Comparison of ENCODE assay signal across 14 cellular contexts in genomic region chr14:56809262-56810215, GRCh38. TPM values are rescaled to one million over a fixed set of nuclear protein-coding genes. Genes with fewer than 3 reads are reported as not detected.
DNase-seq lines count a peak whose midpoint lies in the region; ATAC-seq and TF ChIP-seq lines count a peak whose summit lies in the region.
"Had no signal": no experiment of that assay in that cellular context is flagged by ENCODE, and none has a peak within 500 bp of the region (broad histone marks: within the 10 kb centered on the region; RNA-seq: fewer than 3 reads in every experiment).

No MANE protein-coding gene starts in this region.

- CTCF ChIA-PET in A673 (lab: Charles Lee), result no interaction called here

- no peak for TF ChIP-seq CTCF in A673 (conservative IDR thresholded peaks at IDR 0.05; ENCODE audit: low read depth, low read length)
- TF ChIP-seq CTCF in GM13977 (IDR thresholded peaks at IDR 0.05; ENCODE audit: extremely low read depth, insufficient read depth, missing control alignments), result no peak

- H3K36me3 ChIP-seq in A673 (ENCODE audit: insufficient read depth, low read length, poor library complexity, severe bottlenecking) (peaks cover 54% of the 10 kb centered on the region), H7 (replicated peaks; ENCODE audit: control insufficient read depth, insufficient read depth, low read length) (no peaks in the 10 kb centered on the region)
- H3K36me3 ChIP-seq: BLaER1 treated with 17β-estradiol and CSF1 and Interleukin-3, amounts not matched to agents 10 nM and 100 nM had no signal

- DNase-seq in A673 (ENCODE audit: low spot score) (peak; percentile 31), H7 (peak; percentile 69), cerebellum (ENCODE audit: low spot score) (peak; percentile 31), NCI-H1694 (lab: John Stamatoyannopoulos, UW) (no peak), erythroblast (lab: John Stamatoyannopoulos, UW) (no peak), GM13977 (ENCODE audit: low spot score) (no peak), GDM1 (lab: John Stamatoyannopoulos, UW) (no peak)
- DNase-seq in naive thymus-derived CD8-positive, alpha-beta T cell, result no peak
- DNase-seq: NCI-H1417, NCI-H510A treated with DMSO at 0.1 percent for 48 hours had no signal

- no peaks in the 10 kb centered on the region for H3K4me1 ChIP-seq in A673 (ENCODE audit: insufficient read depth, low read length, poor library complexity, severe bottlenecking)

- peaks cover 12 to 51% (median 33%) of the 10 kb centered on the region in 4 donors for H3K4me1 Mint-ChIP-seq in naive thymus-derived CD8-positive, alpha-beta T cell

- H3K27me3 ChIP-seq in A673 (replicated peaks; ENCODE audit: insufficient read depth, low read depth, low read length, poor library complexity) (no peaks in the 10 kb centered on the region), H7 (ENCODE audit: control insufficient read depth, insufficient read depth, low read length) (peaks cover 78% of the 10 kb centered on the region)

- peak overlapping the region; percentile 95 for H3K27ac ChIP-seq in A673 (ENCODE audit: low read depth, low read length, poor library complexity, severe bottlenecking)
- H3K27ac ChIP-seq: BLaER1 treated with 17β-estradiol and CSF1 and Interleukin-3, amounts not matched to agents 10 nM and 100 nM had no signal

- H3K36me3 Mint-ChIP-seq in naive thymus-derived CD8-positive, alpha-beta T cell, result peaks cover 3 to 32% (median 10%) of the 10 kb centered on the region in 3 donors
- H3K36me3 Mint-ChIP-seq: mesothelial cell of epicardium had no signal

- no peaks in the 10 kb centered on the region for H3K9me3 ChIP-seq in A673 (ENCODE audit: low read depth, low read length, poor library complexity, severe bottlenecking)

- POLR2A ChIA-PET in A673 (lab: Charles Lee; ENCODE audit: low non-redundant PET), result interaction anchor here (0.7 to 0.8 kb wide), 2 partner anchors 11 to 13 kb away, joined by 3 to 6 read pairs; no protein-coding TSS in a partner anchor
- POLR2A ChIA-PET in naive thymus-derived CD8-positive, alpha-beta T cell (lab: Charles Lee), result no interaction called here

- no peak for TF ChIP-seq POLR2A in erythroblast (IDR thresholded peaks at IDR 0.05; ENCODE audit: low read length)

- peak overlapping the region in 2 of 10 donors; percentile 36 to 48 for H3K27ac Mint-ChIP-seq in naive thymus-derived CD8-positive, alpha-beta T cell
- H3K27ac Mint-ChIP-seq: mesothelial cell of epicardium had no signal

- ATAC-seq in naive thymus-derived CD8-positive, alpha-beta T cell, result no peak

- peaks cover 61 to 90% (median 76%) of the 10 kb centered on the region in 5 donors for H3K27me3 Mint-ChIP-seq in naive thymus-derived CD8-positive, alpha-beta T cell

- H3K9me3 Mint-ChIP-seq in naive thymus-derived CD8-positive, alpha-beta T cell, result peaks cover 0 to 41% (median 20%) of the 10 kb centered on the region in 9 donors
- H3K9me3 Mint-ChIP-seq: mesothelial cell of epicardium had no signal

- in situ Hi-C loops in GM13977 (cut with MboI; ENCODE audit: low pct_unique_long_range_greater_than_20kb, low sequenced_read_pairs, unreplicated experiment), result no loop called here

- peak overlapping the region in 7 of 10 donors; percentile 15 to 60 (median 46) for H3K4me3 Mint-ChIP-seq in naive thymus-derived CD8-positive, alpha-beta T cell
- H3K4me3 Mint-ChIP-seq: mesothelial cell of epicardium had no signal

- TSS peak; percentile 54 for BruUV-seq in A673 (replicated peaks; lab: Mats Ljungman, UMichigan)

- intact Hi-C loops in A673 (cut with micrococcal nuclease; ENCODE audit: unreplicated experiment), result loop anchor here (5.0 to 10.0 kb wide), 5 partner anchors 145 to 378 kb away; no protein-coding TSS in a partner anchor

- H3K4me3 ChIP-seq in A673 (ENCODE audit: low read depth, low read length, poor library complexity, severe bottlenecking), result peak overlapping the region; percentile 71
- H3K4me3 ChIP-seq in H7 (ENCODE audit: insufficient read depth, low read depth, low read length), result peak overlapping the region; percentile 52
- H3K4me3 ChIP-seq: BLaER1 treated with 17β-estradiol and CSF1 and Interleukin-3, amounts not matched to agents 10 nM and 100 nM had no signal

RNA-seq across cellular contexts. Expression of gene OTX2, which starts 0.7 kb away (rescaled TPM):
- total RNA-seq in A673 (2021) (129 and 147 TPM in 2 replicates), cerebellum (24.6 TPM)
- 85.8 and 148 TPM in 2 replicates for total RNA-seq in H7 (2014; rRNA removed; shearing (Covaris generic))
- not detected for total RNA-seq in naive thymus-derived CD8-positive, alpha-beta T cell
- polyA plus RNA-seq in naive thymus-derived CD8-positive, alpha-beta T cell, result not detected
- total RNA-seq: renal cortical epithelial cell, subcutaneous adipose tissue had no signal

Comparison
In these comparisons a context has a peak if more than half of its experiments do, and no peak if none do; other contexts are left out.
1. DNase-seq: peak in A673 (single experiment), H7 (single experiment) and cerebellum (single experiment); none in naive thymus-derived CD8-positive, alpha-beta T cell (0 of 10), NCI-H1694 (single experiment), erythroblast (0 of 2), GM13977 (single experiment) and GDM1 (single experiment).
2. RNA of gene OTX2, which starts 0.7 kb away (total RNA-seq): 85.8 to 148 TPM in H7, 129 to 147 TPM in A673 and 24.6 TPM in cerebellum (single experiment); not detected in naive thymus-derived CD8-positive, alpha-beta T cell; every median in the first group is over 10 times any median in the second.